ENCODE assay signal across 1 cellular context in the genomic region with DNA sequence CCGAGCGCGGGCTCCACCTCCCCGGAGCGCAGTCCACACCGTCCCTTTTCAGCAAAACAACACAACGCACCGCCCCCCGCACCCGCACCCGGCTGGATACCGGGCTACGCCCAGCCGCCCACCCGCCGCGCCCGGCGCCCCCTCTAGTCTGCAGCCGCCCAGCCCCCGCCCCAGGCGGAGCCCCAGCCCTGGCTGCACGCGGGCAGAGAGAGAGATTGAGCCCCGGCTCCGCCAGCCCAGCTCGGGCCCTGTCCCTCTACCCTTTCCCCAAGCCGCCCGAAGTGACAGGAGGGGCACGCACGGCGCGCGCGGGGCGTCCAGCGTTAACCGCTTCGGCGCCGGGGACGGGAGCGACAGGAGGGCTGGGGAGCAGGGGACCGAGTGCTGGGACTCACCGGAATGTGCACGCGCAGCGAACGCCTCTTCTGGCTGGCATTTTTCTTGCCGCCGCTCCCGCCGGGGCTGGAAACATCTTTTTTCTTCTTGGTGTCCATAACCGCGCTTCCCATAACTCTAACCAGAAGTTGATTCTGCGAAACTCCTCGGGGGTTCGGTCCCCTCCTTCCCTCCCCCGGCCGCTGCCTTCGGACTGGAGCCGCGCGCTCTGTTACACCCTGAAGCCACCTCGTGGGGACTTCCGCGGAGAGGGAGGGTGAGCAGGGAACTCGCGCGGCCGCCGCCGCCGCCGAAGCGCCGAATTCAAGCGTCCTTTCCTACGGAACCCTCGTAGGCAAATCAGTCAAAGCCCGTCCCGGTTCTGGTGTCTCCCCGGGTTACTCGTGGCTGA.
A peak's percentile ranks its signal among the peaks of the same experiment; 100 is the strongest.
TF ChIP-seq lines count a peak whose summit lies in the region.

No MANE protein-coding gene starts in this region.

TF ChIP-seq in HEK293, 187 proteins besides CTCF, POLR2A, EP300 and RAD21 (continued from another document and continues in another):
- TF ChIP-seq GLI2 (tag by site-specific recombination; IDR thresholded peaks at IDR 0.05; ENCODE audit: borderline replicate concordance, low read depth) (no peak), ZNF221 (tag by site-specific recombination; IDR thresholded peaks at IDR 0.05; ENCODE audit: borderline replicate concordance) (no peak), ZNF529 (tag by site-specific recombination; IDR thresholded peaks at IDR 0.05; ENCODE audit: insufficient replicate concordance) (no peak), MYNN (tag by site-specific recombination; IDR thresholded peaks at IDR 0.05; ENCODE audit: borderline replicate concordance) (no peak), REPIN1 (tag by site-specific recombination; IDR thresholded peaks at IDR 0.05; ENCODE audit: low read depth) (no peak), YY2 (tag by site-specific recombination; IDR thresholded peaks at IDR 0.05) (no peak), EGR2 (tag by site-specific recombination; IDR thresholded peaks at IDR 0.05; ENCODE audit: low read depth) (peak; percentile 66; the same call in 1 of the 2 replicates), ZNF366 (tag by site-specific recombination; conservative IDR thresholded peaks at IDR 0.05) (no peak), ZNF140 (tag by site-specific recombination; IDR thresholded peaks at IDR 0.05) (no peak), SP2 (tag by site-specific recombination; IDR thresholded peaks at IDR 0.05) (peak; percentile 40), ZIC2 (tag by site-specific recombination; IDR thresholded peaks at IDR 0.05) (peak; percentile 82), ZNF600 (tag by site-specific recombination; IDR thresholded peaks at IDR 0.05) (peak; percentile 76; the same call in 1 of the 2 replicates), ZNF175 (tag by site-specific recombination; IDR thresholded peaks at IDR 0.05) (no peak), ZNF544 (tag by site-specific recombination; IDR thresholded peaks at IDR 0.05) (no peak), HOXA7 (CRISPR knock-in tag; IDR thresholded peaks at IDR 0.05; ENCODE audit: borderline replicate concordance) (no peak), ZNF138 (tag by site-specific recombination; IDR thresholded peaks at IDR 0.05; ENCODE audit: borderline replicate concordance) (no peak), ZNF76 (tag by site-specific recombination; IDR thresholded peaks at IDR 0.05; ENCODE audit: borderline replicate concordance, low read depth) (peak; percentile 44; the same call in 1 of the 2 replicates), SP7 (tag by site-specific recombination; IDR thresholded peaks at IDR 0.05) (peak; percentile 52; the same call in 1 of the 2 replicates), ZXDB (tag by site-specific recombination; IDR thresholded peaks at IDR 0.05) (no peak; the same call in 1 of the 2 replicates), ZBTB17 (tag by site-specific recombination; IDR thresholded peaks at IDR 0.05) (peak; percentile 74), ZFP69B (tag by site-specific recombination; IDR thresholded peaks at IDR 0.05) (peak; percentile 37; the same call in 1 of the 2 replicates), YY1 (tag by site-specific recombination; IDR thresholded peaks at IDR 0.05) (no peak), ZNF184 (tag by site-specific recombination; IDR thresholded peaks at IDR 0.05) (no peak), SCRT2 (tag by site-specific recombination; IDR thresholded peaks at IDR 0.05) (no peak), IKZF3 (tag by site-specific recombination; IDR thresholded peaks at IDR 0.05) (no peak), ZSCAN30 (tag by site-specific recombination; IDR thresholded peaks at IDR 0.05) (no peak; the same call in 1 of the 2 replicates), ZSCAN16 (tag by site-specific recombination; IDR thresholded peaks at IDR 0.05) (no peak; the same call in 1 of the 2 replicates), ZNF423 (tag by site-specific recombination; IDR thresholded peaks at IDR 0.05) (peak; percentile 64; the same call in 1 of the 2 replicates)
- TF ChIP-seq, protein P1, sequence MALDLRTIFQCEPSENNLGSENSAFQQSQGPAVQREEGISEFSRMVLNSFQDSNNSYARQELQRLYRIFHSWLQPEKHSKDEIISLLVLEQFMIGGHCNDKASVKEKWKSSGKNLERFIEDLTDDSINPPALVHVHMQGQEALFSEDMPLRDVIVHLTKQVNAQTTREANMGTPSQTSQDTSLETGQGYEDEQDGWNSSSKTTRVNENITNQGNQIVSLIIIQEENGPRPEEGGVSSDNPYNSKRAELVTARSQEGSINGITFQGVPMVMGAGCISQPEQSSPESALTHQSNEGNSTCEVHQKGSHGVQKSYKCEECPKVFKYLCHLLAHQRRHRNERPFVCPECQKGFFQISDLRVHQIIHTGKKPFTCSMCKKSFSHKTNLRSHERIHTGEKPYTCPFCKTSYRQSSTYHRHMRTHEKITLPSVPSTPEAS (tag by site-specific recombination; IDR thresholded peaks at IDR 0.05): peak; percentile 15; the same call in 1 of the 2 replicates
- TF ChIP-seq, protein P2, sequence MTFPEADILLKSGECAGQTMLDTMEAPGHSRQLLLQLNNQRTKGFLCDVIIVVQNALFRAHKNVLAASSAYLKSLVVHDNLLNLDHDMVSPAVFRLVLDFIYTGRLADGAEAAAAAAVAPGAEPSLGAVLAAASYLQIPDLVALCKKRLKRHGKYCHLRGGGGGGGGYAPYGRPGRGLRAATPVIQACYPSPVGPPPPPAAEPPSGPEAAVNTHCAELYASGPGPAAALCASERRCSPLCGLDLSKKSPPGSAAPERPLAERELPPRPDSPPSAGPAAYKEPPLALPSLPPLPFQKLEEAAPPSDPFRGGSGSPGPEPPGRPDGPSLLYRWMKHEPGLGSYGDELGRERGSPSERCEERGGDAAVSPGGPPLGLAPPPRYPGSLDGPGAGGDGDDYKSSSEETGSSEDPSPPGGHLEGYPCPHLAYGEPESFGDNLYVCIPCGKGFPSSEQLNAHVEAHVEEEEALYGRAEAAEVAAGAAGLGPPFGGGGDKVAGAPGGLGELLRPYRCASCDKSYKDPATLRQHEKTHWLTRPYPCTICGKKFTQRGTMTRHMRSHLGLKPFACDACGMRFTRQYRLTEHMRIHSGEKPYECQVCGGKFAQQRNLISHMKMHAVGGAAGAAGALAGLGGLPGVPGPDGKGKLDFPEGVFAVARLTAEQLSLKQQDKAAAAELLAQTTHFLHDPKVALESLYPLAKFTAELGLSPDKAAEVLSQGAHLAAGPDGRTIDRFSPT (tag by site-specific recombination; IDR thresholded peaks at IDR 0.05): peak; percentile 87
- TF ChIP-seq, protein P3, sequence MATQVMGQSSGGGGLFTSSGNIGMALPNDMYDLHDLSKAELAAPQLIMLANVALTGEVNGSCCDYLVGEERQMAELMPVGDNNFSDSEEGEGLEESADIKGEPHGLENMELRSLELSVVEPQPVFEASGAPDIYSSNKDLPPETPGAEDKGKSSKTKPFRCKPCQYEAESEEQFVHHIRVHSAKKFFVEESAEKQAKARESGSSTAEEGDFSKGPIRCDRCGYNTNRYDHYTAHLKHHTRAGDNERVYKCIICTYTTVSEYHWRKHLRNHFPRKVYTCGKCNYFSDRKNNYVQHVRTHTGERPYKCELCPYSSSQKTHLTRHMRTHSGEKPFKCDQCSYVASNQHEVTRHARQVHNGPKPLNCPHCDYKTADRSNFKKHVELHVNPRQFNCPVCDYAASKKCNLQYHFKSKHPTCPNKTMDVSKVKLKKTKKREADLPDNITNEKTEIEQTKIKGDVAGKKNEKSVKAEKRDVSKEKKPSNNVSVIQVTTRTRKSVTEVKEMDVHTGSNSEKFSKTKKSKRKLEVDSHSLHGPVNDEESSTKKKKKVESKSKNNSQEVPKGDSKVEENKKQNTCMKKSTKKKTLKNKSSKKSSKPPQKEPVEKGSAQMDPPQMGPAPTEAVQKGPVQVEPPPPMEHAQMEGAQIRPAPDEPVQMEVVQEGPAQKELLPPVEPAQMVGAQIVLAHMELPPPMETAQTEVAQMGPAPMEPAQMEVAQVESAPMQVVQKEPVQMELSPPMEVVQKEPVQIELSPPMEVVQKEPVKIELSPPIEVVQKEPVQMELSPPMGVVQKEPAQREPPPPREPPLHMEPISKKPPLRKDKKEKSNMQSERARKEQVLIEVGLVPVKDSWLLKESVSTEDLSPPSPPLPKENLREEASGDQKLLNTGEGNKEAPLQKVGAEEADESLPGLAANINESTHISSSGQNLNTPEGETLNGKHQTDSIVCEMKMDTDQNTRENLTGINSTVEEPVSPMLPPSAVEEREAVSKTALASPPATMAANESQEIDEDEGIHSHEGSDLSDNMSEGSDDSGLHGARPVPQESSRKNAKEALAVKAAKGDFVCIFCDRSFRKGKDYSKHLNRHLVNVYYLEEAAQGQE (tag by site-specific recombination; IDR thresholded peaks at IDR 0.05): peak; percentile 59
- TF ChIP-seq, protein P4, sequence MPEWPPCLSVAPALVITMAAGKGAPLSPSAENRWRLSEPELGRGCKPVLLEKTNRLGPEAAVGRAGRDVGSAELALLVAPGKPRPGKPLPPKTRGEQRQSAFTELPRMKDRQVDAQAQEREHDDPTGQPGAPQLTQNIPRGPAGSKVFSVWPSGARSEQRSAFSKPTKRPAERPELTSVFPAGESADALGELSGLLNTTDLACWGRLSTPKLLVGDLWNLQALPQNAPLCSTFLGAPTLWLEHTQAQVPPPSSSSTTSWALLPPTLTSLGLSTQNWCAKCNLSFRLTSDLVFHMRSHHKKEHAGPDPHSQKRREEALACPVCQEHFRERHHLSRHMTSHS (tag by site-specific recombination; IDR thresholded peaks at IDR 0.05): no peak
- TF ChIP-seq, protein P5, sequence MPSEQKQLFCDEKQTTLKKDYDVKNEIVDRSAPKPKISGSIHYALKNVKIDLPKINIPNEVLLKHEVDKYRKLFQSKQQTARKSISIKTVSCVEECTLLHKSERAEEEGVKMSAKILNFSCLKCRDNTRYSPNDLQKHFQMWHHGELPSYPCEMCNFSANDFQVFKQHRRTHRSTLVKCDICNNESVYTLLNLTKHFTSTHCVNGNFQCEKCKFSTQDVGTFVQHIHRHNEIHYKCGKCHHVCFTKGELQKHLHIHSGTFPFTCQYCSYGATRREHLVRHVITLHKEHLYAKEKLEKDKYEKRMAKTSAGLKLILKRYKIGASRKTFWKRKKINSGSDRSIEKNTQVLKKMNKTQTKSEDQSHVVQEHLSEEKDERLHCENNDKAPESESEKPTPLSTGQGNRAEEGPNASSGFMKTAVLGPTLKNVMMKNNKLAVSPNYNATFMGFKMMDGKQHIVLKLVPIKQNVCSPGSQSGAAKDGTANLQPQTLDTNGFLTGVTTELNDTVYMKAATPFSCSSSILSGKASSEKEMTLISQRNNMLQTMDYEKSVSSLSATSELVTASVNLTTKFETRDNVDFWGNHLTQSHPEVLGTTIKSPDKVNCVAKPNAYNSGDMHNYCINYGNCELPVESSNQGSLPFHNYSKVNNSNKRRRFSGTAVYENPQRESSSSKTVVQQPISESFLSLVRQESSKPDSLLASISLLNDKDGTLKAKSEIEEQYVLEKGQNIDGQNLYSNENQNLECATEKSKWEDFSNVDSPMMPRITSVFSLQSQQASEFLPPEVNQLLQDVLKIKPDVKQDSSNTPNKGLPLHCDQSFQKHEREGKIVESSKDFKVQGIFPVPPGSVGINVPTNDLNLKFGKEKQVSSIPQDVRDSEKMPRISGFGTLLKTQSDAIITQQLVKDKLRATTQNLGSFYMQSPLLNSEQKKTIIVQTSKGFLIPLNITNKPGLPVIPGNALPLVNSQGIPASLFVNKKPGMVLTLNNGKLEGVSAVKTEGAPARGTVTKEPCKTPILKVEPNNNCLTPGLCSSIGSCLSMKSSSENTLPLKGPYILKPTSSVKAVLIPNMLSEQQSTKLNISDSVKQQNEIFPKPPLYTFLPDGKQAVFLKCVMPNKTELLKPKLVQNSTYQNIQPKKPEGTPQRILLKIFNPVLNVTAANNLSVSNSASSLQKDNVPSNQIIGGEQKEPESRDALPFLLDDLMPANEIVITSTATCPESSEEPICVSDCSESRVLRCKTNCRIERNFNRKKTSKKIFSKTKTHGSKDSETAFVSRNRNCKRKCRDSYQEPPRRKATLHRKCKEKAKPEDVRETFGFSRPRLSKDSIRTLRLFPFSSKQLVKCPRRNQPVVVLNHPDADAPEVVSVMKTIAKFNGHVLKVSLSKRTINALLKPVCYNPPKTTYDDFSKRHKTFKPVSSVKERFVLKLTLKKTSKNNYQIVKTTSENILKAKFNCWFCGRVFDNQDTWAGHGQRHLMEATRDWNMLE (tag by site-specific recombination; conservative IDR thresholded peaks at IDR 0.05; ENCODE audit: low read depth): no peak
- TF ChIP-seq, protein P6, sequence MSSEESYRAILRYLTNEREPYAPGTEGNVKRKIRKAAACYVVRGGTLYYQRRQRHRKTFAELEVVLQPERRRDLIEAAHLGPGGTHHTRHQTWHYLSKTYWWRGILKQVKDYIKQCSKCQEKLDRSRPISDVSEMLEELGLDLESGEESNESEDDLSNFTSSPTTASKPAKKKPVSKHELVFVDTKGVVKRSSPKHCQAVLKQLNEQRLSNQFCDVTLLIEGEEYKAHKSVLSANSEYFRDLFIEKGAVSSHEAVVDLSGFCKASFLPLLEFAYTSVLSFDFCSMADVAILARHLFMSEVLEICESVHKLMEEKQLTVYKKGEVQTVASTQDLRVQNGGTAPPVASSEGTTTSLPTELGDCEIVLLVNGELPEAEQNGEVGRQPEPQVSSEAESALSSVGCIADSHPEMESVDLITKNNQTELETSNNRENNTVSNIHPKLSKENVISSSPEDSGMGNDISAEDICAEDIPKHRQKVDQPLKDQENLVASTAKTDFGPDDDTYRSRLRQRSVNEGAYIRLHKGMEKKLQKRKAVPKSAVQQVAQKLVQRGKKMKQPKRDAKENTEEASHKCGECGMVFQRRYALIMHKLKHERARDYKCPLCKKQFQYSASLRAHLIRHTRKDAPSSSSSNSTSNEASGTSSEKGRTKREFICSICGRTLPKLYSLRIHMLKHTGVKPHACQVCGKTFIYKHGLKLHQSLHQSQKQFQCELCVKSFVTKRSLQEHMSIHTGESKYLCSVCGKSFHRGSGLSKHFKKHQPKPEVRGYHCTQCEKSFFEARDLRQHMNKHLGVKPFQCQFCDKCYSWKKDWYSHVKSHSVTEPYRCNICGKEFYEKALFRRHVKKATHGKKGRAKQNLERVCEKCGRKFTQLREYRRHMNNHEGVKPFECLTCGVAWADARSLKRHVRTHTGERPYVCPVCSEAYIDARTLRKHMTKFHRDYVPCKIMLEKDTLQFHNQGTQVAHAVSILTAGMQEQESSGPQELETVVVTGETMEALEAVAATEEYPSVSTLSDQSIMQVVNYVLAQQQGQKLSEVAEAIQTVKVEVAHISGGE (tag by site-specific recombination; conservative IDR thresholded peaks at IDR 0.05; ENCODE audit: low read depth): peak; percentile 58; the same call in 1 of the 2 replicates
- TF ChIP-seq, protein P7, sequence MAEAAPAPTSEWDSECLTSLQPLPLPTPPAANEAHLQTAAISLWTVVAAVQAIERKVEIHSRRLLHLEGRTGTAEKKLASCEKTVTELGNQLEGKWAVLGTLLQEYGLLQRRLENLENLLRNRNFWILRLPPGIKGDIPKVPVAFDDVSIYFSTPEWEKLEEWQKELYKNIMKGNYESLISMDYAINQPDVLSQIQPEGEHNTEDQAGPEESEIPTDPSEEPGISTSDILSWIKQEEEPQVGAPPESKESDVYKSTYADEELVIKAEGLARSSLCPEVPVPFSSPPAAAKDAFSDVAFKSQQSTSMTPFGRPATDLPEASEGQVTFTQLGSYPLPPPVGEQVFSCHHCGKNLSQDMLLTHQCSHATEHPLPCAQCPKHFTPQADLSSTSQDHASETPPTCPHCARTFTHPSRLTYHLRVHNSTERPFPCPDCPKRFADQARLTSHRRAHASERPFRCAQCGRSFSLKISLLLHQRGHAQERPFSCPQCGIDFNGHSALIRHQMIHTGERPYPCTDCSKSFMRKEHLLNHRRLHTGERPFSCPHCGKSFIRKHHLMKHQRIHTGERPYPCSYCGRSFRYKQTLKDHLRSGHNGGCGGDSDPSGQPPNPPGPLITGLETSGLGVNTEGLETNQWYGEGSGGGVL (tag by site-specific recombination; IDR thresholded peaks at IDR 0.05): peak; percentile 87
